Comparison of ENCODE assay signal across 9 cellular contexts in the genomic region with DNA sequence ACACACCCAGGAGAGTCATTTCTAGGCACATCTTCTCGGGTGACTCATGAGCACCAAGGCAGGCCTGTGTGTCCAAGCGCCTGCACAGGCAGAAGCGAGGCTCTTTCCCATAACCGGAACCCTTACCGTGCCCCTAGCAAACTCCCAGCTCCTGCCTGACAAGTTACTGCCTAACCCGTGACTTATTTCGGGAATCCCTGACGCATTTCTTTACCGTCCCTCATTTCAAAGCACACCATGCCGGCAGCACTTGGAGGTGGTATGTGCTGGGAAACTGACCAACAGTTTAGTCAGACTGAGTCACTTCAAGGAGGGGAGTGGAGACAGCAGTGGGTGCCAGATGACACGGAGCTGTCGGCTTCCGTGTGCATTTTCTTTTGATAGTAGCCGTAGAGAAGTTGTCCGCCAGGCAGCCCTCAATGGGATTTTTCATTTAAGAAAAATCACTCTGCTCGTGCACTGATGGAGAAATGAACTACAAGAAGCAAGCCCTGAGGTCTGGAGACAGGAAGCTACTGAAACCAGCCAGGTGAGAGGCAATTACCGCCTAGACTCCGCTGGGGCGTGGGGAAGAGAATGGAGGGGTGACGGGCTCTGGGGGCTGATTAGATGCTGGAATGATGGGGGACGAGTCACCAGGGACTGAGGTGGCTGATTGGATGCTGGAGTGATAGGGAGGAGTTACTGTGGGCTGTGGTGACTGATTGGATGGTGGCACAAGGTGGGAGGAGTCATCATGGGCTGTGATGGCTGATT. TPM values are rescaled to one million over a fixed set of nuclear protein-coding genes. Genes with fewer than 3 reads are reported as not detected.
DNase-seq lines count a peak whose midpoint lies in the region; ATAC-seq, FAIRE-seq and TF ChIP-seq lines count a peak whose summit lies in the region.
"Had no signal": no experiment of that assay in that cellular context is flagged by ENCODE, and none has a peak within 500 bp of the region (broad histone marks: within the 10 kb centered on the region; RNA-seq: fewer than 3 reads in every experiment).

No MANE protein-coding gene starts in this region.

- CTCF ChIA-PET in Caco-2 (lab: Charles Lee), result interaction anchor here (0.8 kb wide), 1 partner anchor 198 kb away, joined by 3 read pairs; no protein-coding TSS in a partner anchor
- CTCF ChIA-PET in activated CD4-positive, alpha-beta memory T cell treated with anti-CD3 and anti-CD28 coated beads, Interleukin-2, amount 10 ng/mL, durations not matched to agents 7 days and 5 days (lab: Charles Lee), result no interaction called here

- BruUV-seq in Caco-2 (replicated peaks; lab: Mats Ljungman, UMichigan), result no TSS peak

- no peak overlapping the region for H3K27ac ChIP-seq in small intestine (ENCODE audit: low read depth in 1 of 2, low read length in 1 of 2)

- H3K4me1 ChIP-seq in Caco-2 (no peaks in the 10 kb centered on the region; the same call in 1 of the 2 replicates), small intestine (ENCODE audit: control insufficient read depth in 2 of 2, insufficient read depth in 1 of 2, low read depth in 1 of 2, low read length in 1 of 2) (peaks cover 0 to 2% of the 10 kb centered on the region in 2 donors)

- H3K36me3 Mint-ChIP-seq in Caco-2 (ENCODE audit: insufficient read depth, unreplicated experiment) (peaks cover 5% of the 10 kb centered on the region), osteocyte (ENCODE audit: unreplicated experiment) (no peaks in the 10 kb centered on the region)
- peaks cover 5% of the 10 kb centered on the region for H3K36me3 Mint-ChIP-seq in activated CD4-positive, alpha-beta memory T cell treated with anti-CD3 and anti-CD28 coated beads, Interleukin-2, amount 10 ng/mL, durations not matched to agents 7 days and 5 days (ENCODE audit: low read depth)

- POLR2A ChIA-PET in Caco-2 (lab: Charles Lee), result no interaction called here
- POLR2A ChIA-PET in activated CD4-positive, alpha-beta memory T cell treated with anti-CD3 and anti-CD28 coated beads, Interleukin-2, amount 10 ng/mL, durations not matched to agents 7 days and 5 days (lab: Charles Lee), result no interaction called here

- ATAC-seq in esophagus mucosa (peak; percentile 90), GM18870 (IDR thresholded peaks at IDR 0.05; ENCODE audit: unreplicated experiment) (no peak)

- H3K4me3 ChIP-seq in Caco-2 (ENCODE audit: low read depth, low read length) (no peak overlapping the region), small intestine (ENCODE audit: low read depth in 1 of 2, low read length in 2 of 2) (no peak overlapping the region)

- H3K4me3 Mint-ChIP-seq in Caco-2 (ENCODE audit: unreplicated experiment) (peak overlapping the region; percentile 53), osteocyte (ENCODE audit: unreplicated experiment) (peak overlapping the region; percentile 69)
- no peak overlapping the region for H3K4me3 Mint-ChIP-seq in activated CD4-positive, alpha-beta memory T cell treated with anti-CD3 and anti-CD28 coated beads, Interleukin-2, amount 10 ng/mL, durations not matched to agents 7 days and 5 days

- intact Hi-C loops in Caco-2 (cut with micrococcal nuclease; ENCODE audit: unreplicated experiment), result no loop called here

- H3K36me3 ChIP-seq in Caco-2 (ENCODE audit: control insufficient read depth, insufficient read depth, low read length) (no peaks in the 10 kb centered on the region), small intestine (ENCODE audit: control insufficient read depth in 2 of 2, insufficient read depth in 2 of 2, low read length in 2 of 2) (no peaks in the 10 kb centered on the region)

- TF ChIP-seq CTCF in Caco-2 (IDR thresholded peaks at IDR 0.05; ENCODE audit: insufficient read depth in 1 of 2, low read depth in 1 of 2, low read length in 1 of 2, severe bottlenecking in 1 of 2, unreplicated experiment in 1 of 2) (no peak), osteocyte (IDR thresholded peaks at IDR 0.05) (no peak)

- H3K27me3 Mint-ChIP-seq in Caco-2 (ENCODE audit: insufficient read depth, unreplicated experiment) (peaks cover 2% of the 10 kb centered on the region), osteocyte (ENCODE audit: unreplicated experiment) (no peaks in the 10 kb centered on the region)
- peaks cover 23% of the 10 kb centered on the region for H3K27me3 Mint-ChIP-seq in activated CD4-positive, alpha-beta memory T cell treated with anti-CD3 and anti-CD28 coated beads, Interleukin-2, amount 10 ng/mL, durations not matched to agents 7 days and 5 days

- FAIRE-seq in small intestine (lab: Jason Lieb, UNC), result no peak

- peak; percentile 11 to 61 for DNase-seq in Caco-2
- peak; percentile 6 for DNase-seq in NCI-H82 treated with DMSO at 0.1 percent for 48 hours (lab: John Stamatoyannopoulos, UW; ENCODE audit: unreplicated experiment)
- no peak for DNase-seq in osteocyte (ENCODE audit: extremely low spot score, unreplicated experiment)
- DNase-seq in cortex of kidney (lab: John Stamatoyannopoulos, UW), result no peak
- DNase-seq in small intestine, result no peak
- DNase-seq in activated CD4-positive, alpha-beta memory T cell treated with anti-CD3 and anti-CD28 coated beads, Interleukin-2, amount 10 ng/mL, durations not matched to agents 7 days and 5 days, result no peak
- DNase-seq: NCI-H146 had no signal

- WGBS in small intestine, 3 donors, result 80 to 89% (median 86%) methylated on average over 21 of the region's 21 CpGs

- no peaks in the 10 kb centered on the region for H3K9me3 Mint-ChIP-seq in Caco-2 (ENCODE audit: unreplicated experiment)
- H3K9me3 Mint-ChIP-seq in osteocyte (ENCODE audit: unreplicated experiment), result no peaks in the 10 kb centered on the region
- peaks cover 3% of the 10 kb centered on the region for H3K9me3 Mint-ChIP-seq in activated CD4-positive, alpha-beta memory T cell treated with anti-CD3 and anti-CD28 coated beads, Interleukin-2, amount 10 ng/mL, durations not matched to agents 7 days and 5 days

- H3K4me1 Mint-ChIP-seq in Caco-2 (ENCODE audit: low read depth, unreplicated experiment) (no peaks in the 10 kb centered on the region), osteocyte (ENCODE audit: unreplicated experiment) (peaks cover 49% of the 10 kb centered on the region)
- H3K4me1 Mint-ChIP-seq in activated CD4-positive, alpha-beta memory T cell treated with anti-CD3 and anti-CD28 coated beads, Interleukin-2, amount 10 ng/mL, durations not matched to agents 7 days and 5 days, result peaks cover 23% of the 10 kb centered on the region

- no peaks in the 10 kb centered on the region for H3K9me3 ChIP-seq in Caco-2
- no peaks in the 10 kb centered on the region for H3K9me3 ChIP-seq in small intestine (ENCODE audit: control insufficient read depth, low read depth)

- H3K27me3 ChIP-seq in Caco-2 (replicated peaks; ENCODE audit: control insufficient read depth, insufficient read depth, low read length) (no peaks in the 10 kb centered on the region), small intestine (ENCODE audit: control insufficient read depth in 2 of 2, insufficient read depth in 2 of 2, low read length in 2 of 2) (no peaks in the 10 kb centered on the region)

- no peak overlapping the region for H3K27ac Mint-ChIP-seq in Caco-2 (ENCODE audit: unreplicated experiment)
- H3K27ac Mint-ChIP-seq in osteocyte (ENCODE audit: unreplicated experiment), result peak overlapping the region; percentile 97
- H3K27ac Mint-ChIP-seq in activated CD4-positive, alpha-beta memory T cell treated with anti-CD3 and anti-CD28 coated beads, Interleukin-2, amount 10 ng/mL, durations not matched to agents 7 days and 5 days, result no peak overlapping the region

RNA-seq across cellular contexts. Expression of a gene that starts 17.2 kb away (rescaled TPM):
- total RNA-seq in Caco-2 (2022) (1.3 and 1.6 TPM in 2 replicates), esophagus mucosa (4.2 TPM), osteocyte (28.6 and 30.3 TPM in 2 replicates)
- polyA plus RNA-seq in small intestine, result 1 to 10 TPM; 1.1 to 3.8 (median 1.6) TPM
- 1 to 10 TPM in 1 of 2 experiments, under 1 TPM in 1; 0.95 to 1.0 TPM for total RNA-seq in activated CD4-positive, alpha-beta memory T cell treated with anti-CD3 and anti-CD28 coated beads, Interleukin-2, amount 10 ng/mL, durations not matched to agents 7 days and 5 days

Comparison
In these comparisons a context has a peak if more than half of its experiments do, and no peak if none do; other contexts are left out.
1. DNase-seq: peak in Caco-2 (2 of 2) and NCI-H82 treated with DMSO at 0.1 percent for 48 hours (single experiment); none in osteocyte (single experiment), cortex of kidney (single experiment), small intestine (single experiment) and activated CD4-positive, alpha-beta memory T cell treated with anti-CD3 and anti-CD28 coated beads, Interleukin-2, amount 10 ng/mL, durations not matched to agents 7 days and 5 days (single experiment).